In genomic region chr6:143060806-143061596, GRCh38 we compare ENCODE assay signal across 8 cellular contexts. TPM values are rescaled to one million over a fixed set of nuclear protein-coding genes. Genes with fewer than 3 reads are reported as not detected.
DNase-seq lines count a peak whose midpoint lies in the region; ATAC-seq and TF ChIP-seq lines count a peak whose summit lies in the region.

TSS of gene AIG1 (plus strand) at chr6:143060889. CDS start at chr6:143060926, 37 bp downstream.

- H3K36me3 Mint-ChIP-seq in endothelial cell (ENCODE audit: low read depth, unreplicated experiment) (no peaks in the 10 kb centered on the region), naive B cell (no peaks in the 10 kb centered on the region)
- H3K36me3 Mint-ChIP-seq in stimulated activated effector memory CD8-positive, alpha-beta T cell treated with anti-CD3 and anti-CD28 coated beads, Interleukin-12 subunit alpha, Interleukin-12 subunit beta, amount 100 ng/mL, for 72 hours: peaks cover 11% of the 10 kb centered on the region

- H3K9me3 Mint-ChIP-seq in endothelial cell (ENCODE audit: unreplicated experiment): no peaks in the 10 kb centered on the region
- H3K9me3 Mint-ChIP-seq in naive B cell: peaks cover 0 to 4% (median 0%) of the 10 kb centered on the region in 7 donors
- no peaks in the 10 kb centered on the region for H3K9me3 Mint-ChIP-seq in stimulated activated effector memory CD8-positive, alpha-beta T cell treated with anti-CD3 and anti-CD28 coated beads, Interleukin-12 subunit alpha, Interleukin-12 subunit beta, amount 100 ng/mL, for 72 hours

- H3K27me3 Mint-ChIP-seq in endothelial cell (ENCODE audit: unreplicated experiment) (peaks cover 4% of the 10 kb centered on the region), naive B cell (no peaks in the 10 kb centered on the region)

- H3K4me1 Mint-ChIP-seq in endothelial cell (ENCODE audit: unreplicated experiment) (peaks cover 13% of the 10 kb centered on the region), naive B cell (peaks cover 14 to 20% (median 16%) of the 10 kb centered on the region in 3 donors)
- peaks cover 18% of the 10 kb centered on the region for H3K4me1 Mint-ChIP-seq in stimulated activated effector memory CD8-positive, alpha-beta T cell treated with anti-CD3 and anti-CD28 coated beads, Interleukin-12 subunit alpha, Interleukin-12 subunit beta, amount 100 ng/mL, for 72 hours

- no peak for TF ChIP-seq CTCF in endothelial cell (IDR thresholded peaks at IDR 0.05; ENCODE audit: unreplicated experiment)

- DNase-seq in NCI-H2107 (lab: John Stamatoyannopoulos, UW): peak; percentile 14
- peak; percentile 67 for DNase-seq in activated CD8-positive, alpha-beta memory T cell treated with anti-CD3 and anti-CD28 coated beads, Interleukin-2, amount 50 U/mL, for 4 hours
- DNase-seq in endothelial cell (ENCODE audit: low spot score): peak; percentile 6
- peak; percentile 61 for DNase-seq in naive B cell
- peak; percentile 37 to 83 for DNase-seq in stimulated activated effector memory CD8-positive, alpha-beta T cell treated with anti-CD3 and anti-CD28 coated beads, Interleukin-12 subunit alpha, Interleukin-12 subunit beta, amount 100 ng/mL, for 72 hours (ENCODE audit: low spot score in 2 of 2)
- DNase-seq in NOMO-1 (lab: John Stamatoyannopoulos, UW; ENCODE audit: unreplicated experiment in 2 of 2): no peak

- H3K4me3 Mint-ChIP-seq in endothelial cell (ENCODE audit: unreplicated experiment): peak within 1 kb of the TSS; percentile 99
- H3K4me3 Mint-ChIP-seq in naive B cell: peak within 1 kb of the TSS; percentile 92 to 98 (median 96)
- H3K4me3 Mint-ChIP-seq in stimulated activated effector memory CD8-positive, alpha-beta T cell treated with anti-CD3 and anti-CD28 coated beads, Interleukin-12 subunit alpha, Interleukin-12 subunit beta, amount 100 ng/mL, for 72 hours: peak within 1 kb of the TSS; percentile 86

- peak; percentile 36 for ATAC-seq in GM18519 (IDR thresholded peaks at IDR 0.05; ENCODE audit: low FRiP score, unreplicated experiment)
- peak; percentile 73 for ATAC-seq in HG02759 (IDR thresholded peaks at IDR 0.05; ENCODE audit: unreplicated experiment)
- peak; percentile 60 to 62 for ATAC-seq in naive B cell (ENCODE audit: low read depth in 2 of 2)
- peak; percentile 78 for ATAC-seq in stimulated activated effector memory CD8-positive, alpha-beta T cell treated with anti-CD3 and anti-CD28 coated beads, Interleukin-12 subunit alpha, Interleukin-12 subunit beta, amount 100 ng/mL, for 72 hours

- H3K27ac Mint-ChIP-seq in endothelial cell (ENCODE audit: unreplicated experiment) (peak within 1 kb of the TSS; percentile 85), naive B cell (peak within 1 kb of the TSS; percentile 95 to 99 (median 96))
- peak within 1 kb of the TSS; percentile 97 for H3K27ac Mint-ChIP-seq in stimulated activated effector memory CD8-positive, alpha-beta T cell treated with anti-CD3 and anti-CD28 coated beads, Interleukin-12 subunit alpha, Interleukin-12 subunit beta, amount 100 ng/mL, for 72 hours

RNA-seq across cellular contexts. Expression of gene AIG1, which starts in this region (rescaled TPM):
- total RNA-seq in endothelial cell (ENCODE audit: unreplicated experiment): 17.5 TPM
- 10 to 100 TPM in 4 of 6 donors, 1 to 10 TPM in 2; 8.2 to 14.7 (median 12.3) TPM for polyA plus RNA-seq in naive B cell (ENCODE audit: low read depth in 6 of 6)

Comparison
In these comparisons a context has a peak if more than half of its experiments do, and no peak if none do; other contexts are left out.
1. DNase-seq: peak in NCI-H2107 (single experiment), activated CD8-positive, alpha-beta memory T cell treated with anti-CD3 and anti-CD28 coated beads, Interleukin-2, amount 50 U/mL, for 4 hours (single experiment), endothelial cell (single experiment), naive B cell (single experiment) and stimulated activated effector memory CD8-positive, alpha-beta T cell treated with anti-CD3 and anti-CD28 coated beads, Interleukin-12 subunit alpha, Interleukin-12 subunit beta, amount 100 ng/mL, for 72 hours (2 of 2); none in NOMO-1 (0 of 2).
2. Peak in every context shown above with its lines, with median percentiles within 50 percentile points of each other: ATAC-seq, H3K27ac Mint-ChIP-seq and H3K4me3 Mint-ChIP-seq.